Comparison of ENCODE assay signal across 12 cellular contexts in genomic region chr20:37297066-37297736, GRCh38. TPM values are rescaled to one million over a fixed set of nuclear protein-coding genes. Genes with fewer than 3 reads are reported as not detected.
DNase-seq lines count a peak whose midpoint lies in the region; ATAC-seq and TF ChIP-seq lines count a peak whose summit lies in the region.
"Had no signal": no experiment of that assay in that cellular context is flagged by ENCODE, and none has a peak within 500 bp of the region (broad histone marks: within the 10 kb centered on the region; RNA-seq: fewer than 3 reads in every experiment).

No MANE protein-coding gene starts in this region.

- peaks cover 0 to 83% (median 69%) of the 10 kb centered on the region in 4 donors for H3K4me1 ChIP-seq in sigmoid colon

- peak overlapping the region; percentile 74 to 98 (median 89) for H3K27ac ChIP-seq in sigmoid colon

- intact Hi-C loops in sigmoid colon (cut with DNase I): loop anchor here (2.0 kb wide), 1 partner anchor 36 kb away; no protein-coding TSS in a partner anchor

- H3K27me3 ChIP-seq in sigmoid colon: no peaks in the 10 kb centered on the region

- WGBS in sigmoid colon, 2 donors: 86 to 87% methylated on average over 13 of the region's 13 CpGs

- no peak for TF ChIP-seq CTCF in sigmoid colon (IDR thresholded peaks at IDR 0.05)

- H3K9me3 ChIP-seq in sigmoid colon: no peaks in the 10 kb centered on the region

- no peak for TF ChIP-seq POLR2A in sigmoid colon (IDR thresholded peaks at IDR 0.05)

- TF ChIP-seq EP300 in sigmoid colon (IDR thresholded peaks at IDR 0.05): peak in 2 of 4 donors; percentile 64 to 74

- DNase-seq in ELR (ENCODE audit: low read depth) (peak; percentile 43), fibroblast of gingiva (ENCODE audit: low read depth) (peak; percentile 36), sigmoid colon (peak; percentile 80), iPS-NIHi7 (ENCODE audit: extremely low spot score) (no peak), superior temporal gyrus (ENCODE audit: extremely low spot score) (no peak)
- DNase-seq: activated T-cell treated with anti-CD3 and anti-CD28 coated beads for 4 hours, COR-L47, NCI-H2081 treated with DMSO at 0.1 percent for 48 hours had no signal

- no peak overlapping the region for H3K4me3 ChIP-seq in sigmoid colon

- H3K36me3 ChIP-seq in sigmoid colon: peaks cover 9 to 26% (median 12%) of the 10 kb centered on the region in 4 donors

- ATAC-seq in SK-N-SH treated with all-trans-retinoic acid at 6 μM for 48 hours (peak; percentile 12; the same call in 2 of the 3 replicates), HG02884 (IDR thresholded peaks at IDR 0.05; ENCODE audit: unreplicated experiment) (no peak), GM21723 (IDR thresholded peaks at IDR 0.05; ENCODE audit: unreplicated experiment) (no peak)
- ATAC-seq: stimulated activated effector memory CD8-positive, alpha-beta T cell treated with anti-CD3 and anti-CD28 coated beads, Interleukin-12 subunit alpha, Interleukin-12 subunit beta, amount 100 ng/mL, for 72 hours had no signal

TF ChIP-seq in SK-N-SH treated with all-trans-retinoic acid at 6 μM for 48 hours, 23 proteins besides CTCF, POLR2A, EP300 and RAD21:
- no peak for TF ChIP-seq ARNTL (CRISPR knock-in tag; IDR thresholded peaks at IDR 0.05; ENCODE audit: borderline replicate concordance, low read depth)
- TF ChIP-seq, protein P1, sequence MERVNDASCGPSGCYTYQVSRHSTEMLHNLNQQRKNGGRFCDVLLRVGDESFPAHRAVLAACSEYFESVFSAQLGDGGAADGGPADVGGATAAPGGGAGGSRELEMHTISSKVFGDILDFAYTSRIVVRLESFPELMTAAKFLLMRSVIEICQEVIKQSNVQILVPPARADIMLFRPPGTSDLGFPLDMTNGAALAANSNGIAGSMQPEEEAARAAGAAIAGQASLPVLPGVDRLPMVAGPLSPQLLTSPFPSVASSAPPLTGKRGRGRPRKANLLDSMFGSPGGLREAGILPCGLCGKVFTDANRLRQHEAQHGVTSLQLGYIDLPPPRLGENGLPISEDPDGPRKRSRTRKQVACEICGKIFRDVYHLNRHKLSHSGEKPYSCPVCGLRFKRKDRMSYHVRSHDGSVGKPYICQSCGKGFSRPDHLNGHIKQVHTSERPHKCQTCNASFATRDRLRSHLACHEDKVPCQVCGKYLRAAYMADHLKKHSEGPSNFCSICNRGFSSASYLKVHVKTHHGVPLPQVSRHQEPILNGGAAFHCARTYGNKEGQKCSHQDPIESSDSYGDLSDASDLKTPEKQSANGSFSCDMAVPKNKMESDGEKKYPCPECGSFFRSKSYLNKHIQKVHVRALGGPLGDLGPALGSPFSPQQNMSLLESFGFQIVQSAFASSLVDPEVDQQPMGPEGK (CRISPR knock-in tag; IDR thresholded peaks at IDR 0.05; ENCODE audit: borderline replicate concordance): no peak
- TF ChIP-seq CSDC2 (CRISPR knock-in tag; IDR thresholded peaks at IDR 0.05): no peak
- no peak for TF ChIP-seq ZC3H10 (CRISPR knock-in tag; IDR thresholded peaks at IDR 0.05)

RNA-seq across cellular contexts. Expression of gene MANBAL, which starts 7.7 kb away (rescaled TPM):
- 10 to 100 TPM; 30.4 to 68.5 (median 58.2) TPM for total RNA-seq in sigmoid colon
- 10 to 100 TPM; 34.2 to 57.1 (median 42.0) TPM for polyA plus RNA-seq in sigmoid colon

RNA-seq across cellular contexts. Expression of gene GHRH, which starts 35.6 kb away (rescaled TPM):
- total RNA-seq in sigmoid colon: not detected
- polyA plus RNA-seq in sigmoid colon: not detected

RNA-seq across cellular contexts. Expression of gene SRC, which starts 48.7 kb away (rescaled TPM):
- 10 to 100 TPM; 28.1 to 52.3 (median 40.0) TPM for total RNA-seq in sigmoid colon
- polyA plus RNA-seq in sigmoid colon: 10 to 100 TPM; 64.3 to 91.8 (median 79.1) TPM

Comparison
In these comparisons a context has a peak if more than half of its experiments do, and no peak if none do; other contexts are left out.
1. DNase-seq: peak in ELR (single experiment), fibroblast of gingiva (single experiment) and sigmoid colon (single experiment); none in iPS-NIHi7 (single experiment) and superior temporal gyrus (single experiment).